In the genomic region with DNA sequence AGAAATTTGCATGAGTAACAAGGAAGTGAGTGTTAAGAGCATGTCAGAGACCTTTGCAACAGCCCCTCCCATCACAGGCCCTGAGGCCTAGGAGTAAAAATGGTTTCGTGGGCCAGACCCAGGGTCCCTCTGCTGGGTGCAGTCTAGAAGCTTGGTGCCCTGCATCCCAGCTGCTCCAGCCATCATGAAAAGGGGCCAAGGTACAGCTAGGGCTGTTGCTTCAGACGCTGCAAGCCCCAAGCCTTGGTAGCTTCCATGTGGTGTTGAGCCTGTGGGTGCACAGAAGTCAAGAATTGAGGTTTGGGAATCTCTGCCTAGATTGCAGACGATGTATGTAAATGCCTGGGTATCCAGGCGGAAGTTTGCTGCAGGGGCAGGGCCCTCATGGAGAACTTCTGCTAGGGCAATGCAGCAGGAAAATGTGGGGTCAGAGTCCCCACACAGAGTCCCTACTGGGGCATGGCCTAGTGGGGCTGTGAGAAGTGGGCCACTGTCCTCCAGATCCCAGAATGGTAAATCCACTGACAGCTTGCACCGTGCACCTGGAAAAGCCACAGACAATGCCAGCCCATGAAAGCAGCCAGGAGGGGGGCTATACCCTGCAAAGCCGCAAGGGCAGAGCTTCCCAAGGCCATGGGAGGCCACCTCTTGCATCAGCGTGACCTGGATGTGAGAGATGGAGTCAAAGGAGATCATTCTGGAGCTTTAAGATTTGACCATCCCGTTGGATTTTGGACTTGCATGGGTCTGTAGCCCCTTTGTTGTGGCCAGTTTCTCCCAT, we compare ENCODE assay signal across 7 cellular contexts. TPM values are rescaled to one million over a fixed set of nuclear protein-coding genes. Genes with fewer than 3 reads are reported as not detected.
DNase-seq lines count a peak whose midpoint lies in the region; ATAC-seq and TF ChIP-seq lines count a peak whose summit lies in the region.
"Not testable (repeated sequence)": the region's sequence is repeated elsewhere in the genome, so short reads cannot be mapped to it uniquely, and the experiment has no call there.

No MANE protein-coding gene starts in this region.

- H4K8ac ChIP-seq in H9 (replicated peaks; ENCODE audit: insufficient read length, low read depth, low read length) = not testable (repeated sequence)

- H2BK12ac ChIP-seq in H9 (ENCODE audit: insufficient read length, low read depth, low read length) = not testable (repeated sequence)

- not testable (repeated sequence) for H3K27ac Mint-ChIP-seq in H9, WTC11
- peak overlapping the region; percentile 27 for H3K27ac Mint-ChIP-seq in neural progenitor cell

- not testable (repeated sequence) for H3T11ph ChIP-seq in H9 (ENCODE audit: low read length)

- not testable (repeated sequence) for H3K4me2 ChIP-seq in H9 (ENCODE audit: insufficient read depth, insufficient read length, low read length); neural progenitor cell

- H3K79me1 ChIP-seq in H9 (ENCODE audit: insufficient read depth, low read depth, low read length, poor library complexity, severe bottlenecking) = not testable (repeated sequence)

- POLR2A ChIA-PET in WTC11 (lab: Charles Lee) = not testable (repeated sequence)

- not testable (repeated sequence) for H3K23me2 ChIP-seq in H9 (ENCODE audit: insufficient read length, low read depth, low read length, poor library complexity, severe bottlenecking)

- H2AK5ac ChIP-seq in H9 (ENCODE audit: insufficient read length, low read length) = not testable (repeated sequence)

- no CpG with 5 or more reads among the region's 8 CpGs for WGBS in H9 (ENCODE audit: extremely low coverage, insufficient read length, low lambda C conversion rate)
- 96% methylated on average over 8 of the region's 8 CpGs for WGBS in esophagus muscularis mucosa

- peaks cover 8 to 13% of the 10 kb centered on the region in 2 experiments for H3K4me1 Mint-ChIP-seq in H9
- peaks cover 12% of the 10 kb centered on the region; the same call in 1 of the 2 replicates for H3K4me1 Mint-ChIP-seq in WTC11
- not testable (repeated sequence) for H3K4me1 Mint-ChIP-seq in neural progenitor cell

- H3K23ac ChIP-seq in H9 (ENCODE audit: insufficient read length, low read depth, low read length) = not testable (repeated sequence)

- H3K14ac ChIP-seq in H9 (ENCODE audit: insufficient read depth, low read length) = not testable (repeated sequence)

- not testable (repeated sequence) for H3K79me2 ChIP-seq in H9 (ENCODE audit: insufficient read depth, low read length); neural progenitor cell (ENCODE audit: low read depth)

- H3K9me3 Mint-ChIP-seq in H9 (peaks cover 13 to 17% of the 10 kb centered on the region in 2 experiments; a peak in 4 of 5 replicates), WTC11 (peaks cover 23% of the 10 kb centered on the region), neural progenitor cell (peaks cover 17% of the 10 kb centered on the region)

- H2BK15ac ChIP-seq in H9 (ENCODE audit: low read depth, low read length) = not testable (repeated sequence)

- H3K4me3 Mint-ChIP-seq in H9, WTC11, neural progenitor cell: not testable (repeated sequence)

- not testable (repeated sequence) for TF ChIP-seq EP300 in esophagus muscularis mucosa (IDR thresholded peaks at IDR 0.05)

- H3K27ac ChIP-seq in H9 (ENCODE audit: insufficient read length, low read depth, low read length); esophagus muscularis mucosa (replicated peaks in 1 of 4); neural progenitor cell: not testable (repeated sequence)

- H4K5ac ChIP-seq in H9 (ENCODE audit: insufficient read length, low read depth, low read length) = not testable (repeated sequence)

- not testable (repeated sequence) for H3K4me3 ChIP-seq in esophagus muscularis mucosa, neural progenitor cell

- H2BK5ac ChIP-seq in H9 (ENCODE audit: insufficient read length, low read length) = not testable (repeated sequence)

- not testable (repeated sequence) for H3K27me3 ChIP-seq in H9 (ENCODE audit: insufficient read depth, low read length); esophagus muscularis mucosa; neural progenitor cell

- H2BK120ac ChIP-seq in H9 (ENCODE audit: low read depth, low read length, poor library complexity, severe bottlenecking) = not testable (repeated sequence)

- not testable (repeated sequence) for H3K27me3 Mint-ChIP-seq in H9 (ENCODE audit: low read depth); WTC11 (ENCODE audit: low read depth); neural progenitor cell (ENCODE audit: insufficient read depth, low read depth)

- intact Hi-C loops in esophagus muscularis mucosa (cut with DNase I); cardiac septum (cut with DNase I): not testable (repeated sequence)

- H3K4ac ChIP-seq in H9 (ENCODE audit: low read depth, low read length) = not testable (repeated sequence)

- H2BK20ac ChIP-seq in H9 (ENCODE audit: low read depth, low read length, poor library complexity, severe bottlenecking) = not testable (repeated sequence)

- not testable (repeated sequence) for TF ChIP-seq CTCF in H9 (conservative IDR thresholded peaks at IDR 0.05); WTC11 (IDR thresholded peaks at IDR 0.05); esophagus muscularis mucosa (IDR thresholded peaks at IDR 0.05); neural progenitor cell (IDR thresholded peaks at IDR 0.05)

- not testable (repeated sequence) for H3K56ac ChIP-seq in H9 (ENCODE audit: insufficient read length, low read depth, low read length)

- H3K36me3 Mint-ChIP-seq in H9 (ENCODE audit: insufficient read depth in 1 of 3, low read depth in 3 of 3) = peaks cover 0 to 13% (median 5%) of the 10 kb centered on the region in 3 experiments; a peak in 2 of 7 replicates
- peaks cover 12% of the 10 kb centered on the region; the same call in 1 of the 2 replicates for H3K36me3 Mint-ChIP-seq in WTC11
- not testable (repeated sequence) for H3K36me3 Mint-ChIP-seq in neural progenitor cell

- not testable (repeated sequence) for H3K4me1 ChIP-seq in H9 (ENCODE audit: insufficient read depth, low read length); esophagus muscularis mucosa; neural progenitor cell

- H3F3A ChIP-seq in neural progenitor cell (ENCODE audit: low read depth) = not testable (repeated sequence)

- peak; percentile 54 for DNase-seq in H9
- peak; percentile 19 for DNase-seq in MV-4-11 (lab: John Stamatoyannopoulos, UW)
- not testable (repeated sequence) for DNase-seq in WTC11 (ENCODE audit: low spot score); neural progenitor cell (ENCODE audit: low spot score)
- peak; percentile 60 for DNase-seq in esophagus muscularis mucosa (ENCODE audit: extremely low spot score)
- peak; percentile 44 for DNase-seq in cardiac septum (ENCODE audit: low spot score)
- peak; percentile 38 for DNase-seq in left lobe of liver (ENCODE audit: low spot score)

- not testable (repeated sequence) for H4K20me1 ChIP-seq in H9 (ENCODE audit: control insufficient read depth, insufficient read depth, insufficient read length); neural progenitor cell (ENCODE audit: low read depth)

- CTCF ChIA-PET in WTC11 (lab: Charles Lee) = interaction anchor here (1.3 kb wide), 1 partner anchor 9 kb away, joined by 4 read pairs; no protein-coding TSS in a partner anchor

- not testable (repeated sequence) for H3K36me3 ChIP-seq in esophagus muscularis mucosa, neural progenitor cell

- H3K9me3 ChIP-seq in H9 (ENCODE audit: control insufficient read depth, low read depth, low read length); esophagus muscularis mucosa; neural progenitor cell (ENCODE audit: low read depth): not testable (repeated sequence)

- not testable (repeated sequence) for H3K18ac ChIP-seq in H9 (ENCODE audit: insufficient read length, low read depth, low read length)

- not testable (repeated sequence) for H4K91ac ChIP-seq in H9 (ENCODE audit: insufficient read length, low read depth, low read length)

- not testable (repeated sequence) for H2AFZ ChIP-seq in H9 (ENCODE audit: low read length); neural progenitor cell (replicated peaks)

- not testable (repeated sequence) for TF ChIP-seq POLR2A in esophagus muscularis mucosa (IDR thresholded peaks at IDR 0.05; ENCODE audit: low read depth)

- H3K9ac ChIP-seq in H9 (ENCODE audit: extremely low read depth, insufficient read length, low read length); neural progenitor cell: not testable (repeated sequence)

- peak; percentile 33; the same call in 1 of the 2 replicates for ATAC-seq in WTC11
- not testable (repeated sequence) for ATAC-seq in left lobe of liver

TF ChIP-seq in WTC11, 78 proteins besides CTCF, POLR2A, EP300 and RAD21:
- peak; percentile 95 for TF ChIP-seq GABPB1 (CRISPR knock-in tag; IDR thresholded peaks at IDR 0.05)

RNA-seq across cellular contexts. Expression of a gene that starts 34.8 kb away (rescaled TPM):
- total RNA-seq in H9 (2021) = 90.5 and 92.9 TPM in 2 replicates
- total RNA-seq in WTC11 (2021) = 58.9 to 66.9 TPM (median 59.0 TPM) in 3 replicates
- total RNA-seq in esophagus muscularis mucosa = 10 to 100 TPM; 28.4 to 37.8 (median 30.0) TPM
- total RNA-seq in cardiac septum = 43.4 TPM
- total RNA-seq in left lobe of liver = 28.1 TPM
- total RNA-seq in neural progenitor cell (ENCODE audit: low replicate concordance) = 26.7 and 39.7 TPM in 2 replicates

RNA-seq across cellular contexts. Expression of a gene that starts 45.5 kb away (rescaled TPM):
- total RNA-seq in H9 (2021) (37.5 and 39.1 TPM in 2 replicates), WTC11 (2021) (36.9 to 42.0 TPM (median 39.8 TPM) in 3 replicates), esophagus muscularis mucosa (10 to 100 TPM; 14.1 to 35.5 (median 31.8) TPM), cardiac septum (12.5 TPM), left lobe of liver (13.1 TPM), neural progenitor cell (ENCODE audit: low replicate concordance) (8.1 and 10.4 TPM in 2 replicates)
